Comparison of ENCODE assay signal across 7 cellular contexts in genomic region chr3:17195856-17196604, GRCh38.
DNase-seq lines count a peak whose midpoint lies in the region; ATAC-seq and TF ChIP-seq lines count a peak whose summit lies in the region.

No MANE protein-coding gene starts in this region.

- peak; percentile 15 for TF ChIP-seq CTCF in left ventricle myocardium inferior (IDR thresholded peaks at IDR 0.05; ENCODE audit: borderline replicate concordance)

- H3K9me3 ChIP-seq in left ventricle myocardium inferior (replicated peaks) = no peaks in the 10 kb centered on the region

- intact Hi-C loops in left ventricle myocardium inferior (cut with micrococcal nuclease) = no loop called here

- H3K4me1 ChIP-seq in left ventricle myocardium inferior = peaks cover 28% of the 10 kb centered on the region

- ATAC-seq in GM18870 (IDR thresholded peaks at IDR 0.05; ENCODE audit: unreplicated experiment) = peak; percentile 75
- ATAC-seq in HG02623 (IDR thresholded peaks at IDR 0.05; ENCODE audit: unreplicated experiment) = peak; percentile 71

- DNase-seq in NCI-H524 (lab: John Stamatoyannopoulos, UW) (peak; percentile 51 to 79), left ventricle myocardium inferior (no peak), NCI-H1436 treated with DMSO at 0.1 percent for 48 hours (lab: John Stamatoyannopoulos, UW) (no peak), SW480 (ENCODE audit: low spot score) (no peak), glomerular visceral epithelial cell (ENCODE audit: extremely low spot score) (no peak)

- H3K27ac ChIP-seq in left ventricle myocardium inferior (replicated peaks) = peak overlapping the region; percentile 13

- H3K36me3 ChIP-seq in left ventricle myocardium inferior = peaks cover 5% of the 10 kb centered on the region

- no peak overlapping the region for H3K4me3 ChIP-seq in left ventricle myocardium inferior

- H3K27me3 ChIP-seq in left ventricle myocardium inferior (ENCODE audit: low read depth) = no peaks in the 10 kb centered on the region

Comparison
In these comparisons a context has a peak if more than half of its experiments do, and no peak if none do; other contexts are left out.
1. DNase-seq: peak in NCI-H524 (2 of 2); none in left ventricle myocardium inferior (single experiment), NCI-H1436 treated with DMSO at 0.1 percent for 48 hours (single experiment), SW480 (single experiment) and glomerular visceral epithelial cell (single experiment).